Comparison of ENCODE assay signal across 8 cellular contexts in the genomic region with DNA sequence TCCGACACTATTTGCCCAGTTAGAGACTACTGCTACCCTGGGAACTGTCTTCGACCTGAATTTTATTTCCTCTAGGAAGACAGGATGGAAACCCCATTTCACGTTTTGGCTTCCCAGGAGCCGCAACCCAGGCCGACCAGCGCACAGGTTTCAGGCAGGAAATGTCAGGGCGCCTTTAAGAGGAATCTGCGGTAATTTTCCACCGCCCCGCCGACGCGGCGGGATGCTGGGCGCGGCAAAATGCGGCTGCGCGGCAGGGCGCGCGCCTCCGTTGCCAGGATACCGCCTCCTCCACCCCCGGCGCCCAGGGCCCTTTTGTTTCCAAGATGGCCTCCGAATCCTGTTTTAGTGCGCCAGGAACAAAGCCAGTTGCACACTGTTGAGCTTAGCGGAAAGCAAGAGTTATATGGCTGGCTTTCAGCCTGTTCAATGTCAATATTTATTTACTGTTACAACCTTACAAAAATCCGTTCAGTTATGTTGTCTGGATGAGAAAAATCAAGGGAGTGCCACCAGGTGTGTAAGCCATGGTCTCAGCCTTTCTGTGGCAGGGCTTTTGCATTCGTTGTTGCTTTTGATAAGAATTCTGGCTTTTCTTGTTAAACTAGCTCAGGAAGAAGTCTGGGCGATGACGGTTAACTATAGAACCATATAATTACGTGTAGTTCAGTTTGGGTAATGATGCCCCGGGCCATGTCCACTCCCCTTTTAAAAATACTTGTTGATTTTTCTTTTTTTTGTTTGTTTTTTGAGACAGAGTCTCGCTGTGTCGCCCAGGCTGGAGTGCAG.
DNase-seq lines count a peak whose midpoint lies in the region; TF ChIP-seq lines count a peak whose summit lies in the region.

No MANE protein-coding gene starts in this region.

- H3K27ac ChIP-seq in neural progenitor cell (peak overlapping the region; percentile 94), stomach smooth muscle (ENCODE audit: low read length) (peak overlapping the region; percentile 80)

- peak overlapping the region; percentile 78 for H3K4me3 Mint-ChIP-seq in neural progenitor cell

- H3K9ac ChIP-seq in neural progenitor cell (peak overlapping the region; percentile 9), stomach smooth muscle (ENCODE audit: low read length in 2 of 2) (peak overlapping the region; percentile 75 to 87)

- peaks cover 33% of the 10 kb centered on the region for H3K79me2 ChIP-seq in neural progenitor cell (ENCODE audit: low read depth)

- peaks cover 72% of the 10 kb centered on the region for H3K4me1 Mint-ChIP-seq in neural progenitor cell

- H3F3A ChIP-seq in neural progenitor cell (ENCODE audit: low read depth) = peaks cover 54% of the 10 kb centered on the region

- H3K4me1 ChIP-seq in neural progenitor cell (peaks cover 63% of the 10 kb centered on the region), stomach smooth muscle (ENCODE audit: control insufficient read depth, insufficient read depth, low read length) (peaks cover 12% of the 10 kb centered on the region)

- H3K4me2 ChIP-seq in neural progenitor cell = peak overlapping the region; percentile 82

- no peaks in the 10 kb centered on the region for H3K36me3 Mint-ChIP-seq in neural progenitor cell

- DNase-seq in GDM1 (lab: John Stamatoyannopoulos, UW) (peak; percentile 80), HCEC 1CT (peak; percentile 89), MG63 (peak; percentile 91), activated gamma-delta T cell (lab: John Stamatoyannopoulos, UW) (peak; percentile 66), foreskin fibroblast (peak; percentile 89 to 98), neural progenitor cell (ENCODE audit: low spot score) (peak; percentile 97)

- peaks cover 3% of the 10 kb centered on the region for H3K27me3 Mint-ChIP-seq in neural progenitor cell (ENCODE audit: insufficient read depth, low read depth)

- H3K9me3 ChIP-seq in MG63 (no peaks in the 10 kb centered on the region), neural progenitor cell (ENCODE audit: low read depth) (no peaks in the 10 kb centered on the region), stomach smooth muscle (ENCODE audit: control insufficient read depth in 2 of 2, low read length in 2 of 2) (no peaks in the 10 kb centered on the region)

- no peaks in the 10 kb centered on the region for H4K20me1 ChIP-seq in neural progenitor cell (ENCODE audit: low read depth)

- H3K27me3 ChIP-seq in MG63 (no peaks in the 10 kb centered on the region), neural progenitor cell (no peaks in the 10 kb centered on the region), stomach smooth muscle (ENCODE audit: control insufficient read depth in 1 of 2, insufficient read depth in 2 of 2, low read length in 2 of 2) (no peaks in the 10 kb centered on the region)

- peak overlapping the region; percentile 5 for H2AFZ ChIP-seq in neural progenitor cell (replicated peaks)

- no peak for TF ChIP-seq CTCF in foreskin fibroblast (IDR thresholded peaks at IDR 0.05; ENCODE audit: low read depth, low read length)
- no peak for TF ChIP-seq CTCF in neural progenitor cell (IDR thresholded peaks at IDR 0.05)

- no peaks in the 10 kb centered on the region for H3K36me3 ChIP-seq in MG63
- no peaks in the 10 kb centered on the region for H3K36me3 ChIP-seq in neural progenitor cell
- H3K36me3 ChIP-seq in stomach smooth muscle (ENCODE audit: control insufficient read depth in 2 of 2, insufficient read depth in 2 of 2, low read length in 2 of 2) = no peaks in the 10 kb centered on the region

- H3K4me3 ChIP-seq in MG63 = peak overlapping the region; percentile 32
- peak overlapping the region; percentile 33 to 61 for H3K4me3 ChIP-seq in foreskin fibroblast (ENCODE audit: low read depth in 1 of 2, low read length in 2 of 2)
- H3K4me3 ChIP-seq in neural progenitor cell = peak overlapping the region; percentile 45
- peak overlapping the region; percentile 70 to 71 for H3K4me3 ChIP-seq in stomach smooth muscle (ENCODE audit: low read length in 2 of 2)

- H3K27ac Mint-ChIP-seq in neural progenitor cell = peak overlapping the region; percentile 99

- H3K9me3 Mint-ChIP-seq in neural progenitor cell = no peaks in the 10 kb centered on the region

- TF ChIP-seq POLR2A in Raji (IDR thresholded peaks at IDR 0.05; ENCODE audit: insufficient read depth, low read depth, low read length) = peak; percentile 57

Comparison
In these comparisons a context has a peak if more than half of its experiments do, and no peak if none do; other contexts are left out.
1. Peak in every context shown above with its lines: DNase-seq, H3K4me3 ChIP-seq and H3K27ac ChIP-seq.